ENCODE assay signal across 8 cellular contexts in the genomic region with DNA sequence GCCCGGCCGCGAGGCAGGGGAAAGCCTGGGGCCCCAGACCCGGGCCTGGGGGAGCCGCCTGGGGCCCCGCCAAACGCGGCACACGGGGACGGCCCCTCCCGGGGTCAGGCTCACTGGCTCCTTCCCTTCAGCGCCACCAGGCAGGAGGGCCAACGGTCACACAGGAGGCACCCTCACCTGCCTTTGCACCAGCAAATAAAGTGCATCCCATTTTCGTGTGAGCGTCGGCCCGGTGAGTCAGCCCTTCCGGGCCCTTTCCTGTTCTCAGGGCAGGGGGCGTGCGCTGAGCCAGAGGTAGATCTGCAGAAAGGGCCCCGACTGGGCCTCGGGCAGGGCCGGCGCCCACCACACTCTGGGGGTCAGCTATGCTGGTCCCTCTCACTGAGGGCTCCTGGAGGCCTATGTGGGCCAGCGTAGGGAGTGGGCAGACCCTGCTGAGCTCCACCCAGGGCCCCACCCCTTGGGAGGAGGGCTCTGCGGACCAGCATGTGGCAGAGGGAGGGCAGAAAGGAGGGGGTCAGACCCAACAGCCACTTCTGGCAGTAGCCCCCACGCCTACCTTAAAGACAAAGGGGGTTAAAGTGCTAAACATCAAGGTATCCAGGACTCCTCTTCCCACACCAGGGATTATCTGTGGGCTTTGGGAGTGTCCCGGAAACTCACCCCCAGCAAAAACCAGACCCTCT. TPM values are rescaled to one million over a fixed set of nuclear protein-coding genes. Genes with fewer than 3 reads are reported as not detected.
DNase-seq lines count a peak whose midpoint lies in the region; ATAC-seq, FAIRE-seq and TF ChIP-seq lines count a peak whose summit lies in the region.

No MANE protein-coding gene starts in this region.

- no peak for ATAC-seq in HG03139 (IDR thresholded peaks at IDR 0.05; ENCODE audit: unreplicated experiment)

- DNase-seq in GM12892 (ENCODE audit: insufficient read length) (peak; percentile 76), HL-60 (ENCODE audit: low read depth in 1 of 2, low spot score in 1 of 2) (peak; percentile 73 to 78), OCI-M1 (lab: John Stamatoyannopoulos, UW) (peak; percentile 76), fibroblast of pulmonary artery (ENCODE audit: low read depth) (peak; percentile 58), tibial nerve (ENCODE audit: low spot score in 2 of 2) (no peak)
- DNase-seq in activated T-helper 2 cell treated with anti-CD3 and anti-CD28 coated beads, Interferon-gamma antibody, Interleukin-2, Interleukin-4, amounts not matched to agents 10 μg/mL and 5 μg/mL and 100 μg/mL, durations not matched to agents 14 hours and 24 hours and 36 hours (ENCODE audit: low spot score) = peak; percentile 62

- intact Hi-C loops in activated T-helper 2 cell treated with anti-CD3 and anti-CD28 coated beads, Interferon-gamma antibody, Interleukin-2, Interleukin-4, amounts not matched to agents 10 μg/mL and 5 μg/mL and 100 μg/mL, durations not matched to agents 14 hours and 24 hours and 36 hours (cut with micrococcal nuclease) = loop anchor here (2.0 to 5.0 kb wide), 3 partner anchors 24 to 420 kb away; partner anchors contain the start of genes PRPF6, PTK6 and TCEA2

- 4 to 5% methylated on average over 26 to 27 of the region's 28 CpGs for WGBS in tibial nerve, 2 donors

- peaks cover 33% of the 10 kb centered on the region for H3K36me3 Mint-ChIP-seq in activated T-helper 2 cell treated with anti-CD3 and anti-CD28 coated beads, Interferon-gamma antibody, Interleukin-2, Interleukin-4, amounts not matched to agents 10 μg/mL and 5 μg/mL and 100 μg/mL, durations not matched to agents 14 hours and 24 hours and 36 hours (ENCODE audit: low read depth)
- no peaks in the 10 kb centered on the region for H3K36me3 Mint-ChIP-seq in nephron (ENCODE audit: low read depth)

- peaks cover 24% of the 10 kb centered on the region for H3K4me1 Mint-ChIP-seq in activated T-helper 2 cell treated with anti-CD3 and anti-CD28 coated beads, Interferon-gamma antibody, Interleukin-2, Interleukin-4, amounts not matched to agents 10 μg/mL and 5 μg/mL and 100 μg/mL, durations not matched to agents 14 hours and 24 hours and 36 hours (ENCODE audit: low read depth)
- peaks cover 18% of the 10 kb centered on the region for H3K4me1 Mint-ChIP-seq in nephron

- no peaks in the 10 kb centered on the region for H3K27me3 Mint-ChIP-seq in activated T-helper 2 cell treated with anti-CD3 and anti-CD28 coated beads, Interferon-gamma antibody, Interleukin-2, Interleukin-4, amounts not matched to agents 10 μg/mL and 5 μg/mL and 100 μg/mL, durations not matched to agents 14 hours and 24 hours and 36 hours (ENCODE audit: low read depth)
- H3K27me3 Mint-ChIP-seq in nephron (ENCODE audit: low read depth) = no peaks in the 10 kb centered on the region

- H3K27me3 ChIP-seq in HL-60 (ENCODE audit: insufficient read depth, poor library complexity, severe bottlenecking) (no peaks in the 10 kb centered on the region), tibial nerve (no peaks in the 10 kb centered on the region)

- peak overlapping the region; percentile 82 for H3K27ac Mint-ChIP-seq in activated T-helper 2 cell treated with anti-CD3 and anti-CD28 coated beads, Interferon-gamma antibody, Interleukin-2, Interleukin-4, amounts not matched to agents 10 μg/mL and 5 μg/mL and 100 μg/mL, durations not matched to agents 14 hours and 24 hours and 36 hours
- H3K27ac Mint-ChIP-seq in nephron = peak overlapping the region in 2 of 3 experiments; percentile 50 to 63

- TF ChIP-seq CTCF in HL-60 (IDR thresholded peaks at IDR 0.05; ENCODE audit: insufficient read depth, low read length) = no peak
- no peak for TF ChIP-seq CTCF in fibroblast of pulmonary artery (IDR thresholded peaks at IDR 0.05; ENCODE audit: low read length, missing control alignments)
- TF ChIP-seq CTCF in nephron (IDR thresholded peaks at IDR 0.05; ENCODE audit: unreplicated experiment in 3 of 3) = peak in 1 of 3 experiments; percentile 25
- TF ChIP-seq CTCF in tibial nerve (IDR thresholded peaks at IDR 0.05) = peak in 2 of 5 experiments; percentile 9 to 15

- no peak for FAIRE-seq in GM12892 (lab: Jason Lieb, UNC)

- H3K4me3 ChIP-seq in HL-60 (replicated peaks; ENCODE audit: insufficient read depth, low read length) (peak overlapping the region; percentile 44), fibroblast of pulmonary artery (replicated peaks; ENCODE audit: low read depth, low read length) (peak overlapping the region; percentile 55), tibial nerve (peak overlapping the region; percentile 44 to 97 (median 96))

- no peaks in the 10 kb centered on the region for H3K9me3 ChIP-seq in tibial nerve

- H3K4me3 Mint-ChIP-seq in activated T-helper 2 cell treated with anti-CD3 and anti-CD28 coated beads, Interferon-gamma antibody, Interleukin-2, Interleukin-4, amounts not matched to agents 10 μg/mL and 5 μg/mL and 100 μg/mL, durations not matched to agents 14 hours and 24 hours and 36 hours (ENCODE audit: low read depth) = peak overlapping the region; percentile 71
- H3K4me3 Mint-ChIP-seq in nephron = peak overlapping the region; percentile 85 to 89 (median 88)

- peaks cover 0 to 35% (median 0%) of the 10 kb centered on the region in 3 donors for H3K36me3 ChIP-seq in tibial nerve

- H3K9me3 Mint-ChIP-seq in activated T-helper 2 cell treated with anti-CD3 and anti-CD28 coated beads, Interferon-gamma antibody, Interleukin-2, Interleukin-4, amounts not matched to agents 10 μg/mL and 5 μg/mL and 100 μg/mL, durations not matched to agents 14 hours and 24 hours and 36 hours = no peaks in the 10 kb centered on the region
- H3K9me3 Mint-ChIP-seq in nephron = no peaks in the 10 kb centered on the region

- TF ChIP-seq POLR2A in GM12892 (IDR thresholded peaks at IDR 0.05; ENCODE audit: low read depth, low read length) (no peak), tibial nerve (IDR thresholded peaks at IDR 0.05) (peak in 1 of 2 donors; percentile 48)

- peaks cover 0 to 51% (median 36%) of the 10 kb centered on the region in 4 donors for H3K4me1 ChIP-seq in tibial nerve

- H3K27ac ChIP-seq in HL-60 (replicated peaks) (peak overlapping the region; percentile 70), tibial nerve (peak overlapping the region; percentile 34 to 97 (median 64))

- TF ChIP-seq EP300 in tibial nerve (IDR thresholded peaks at IDR 0.05) = peak in 1 of 2 donors; percentile 65

RNA-seq across cellular contexts. Expression of gene UCKL1, which starts 0.9 kb away (rescaled TPM):
- polyA plus RNA-seq in GM12892 (2012; ENCODE audit: missing spikeins) = 13.8 TPM
- 48.7 and 51.2 TPM in 2 replicates for total RNA-seq in activated T-helper 2 cell treated with anti-CD3 and anti-CD28 coated beads, Interferon-gamma antibody, Interleukin-2, Interleukin-4, amounts not matched to agents 10 μg/mL and 5 μg/mL and 100 μg/mL, durations not matched to agents 14 hours and 24 hours and 36 hours
- total RNA-seq in tibial nerve = 10 to 100 TPM; 31.2 to 96.0 (median 50.0) TPM

RNA-seq across cellular contexts. Expression of gene ZNF512B, which starts 12.6 kb away (rescaled TPM):
- polyA plus RNA-seq in GM12892 (2012; ENCODE audit: missing spikeins) = 6.9 TPM
- total RNA-seq in activated T-helper 2 cell treated with anti-CD3 and anti-CD28 coated beads, Interferon-gamma antibody, Interleukin-2, Interleukin-4, amounts not matched to agents 10 μg/mL and 5 μg/mL and 100 μg/mL, durations not matched to agents 14 hours and 24 hours and 36 hours = 26.2 and 27.0 TPM in 2 replicates
- total RNA-seq in tibial nerve = 10 to 100 TPM in 2 of 4 donors, 1 to 10 TPM in 2; 8.3 to 18.3 (median 11.7) TPM

RNA-seq across cellular contexts. Expression of gene SAMD10, which starts 22.3 kb away (rescaled TPM):
- 22.0 TPM for polyA plus RNA-seq in GM12892 (2012; ENCODE audit: missing spikeins)
- 23.4 and 25.3 TPM in 2 replicates for total RNA-seq in activated T-helper 2 cell treated with anti-CD3 and anti-CD28 coated beads, Interferon-gamma antibody, Interleukin-2, Interleukin-4, amounts not matched to agents 10 μg/mL and 5 μg/mL and 100 μg/mL, durations not matched to agents 14 hours and 24 hours and 36 hours
- 1 to 10 TPM; 1.3 to 5.1 (median 2.8) TPM for total RNA-seq in tibial nerve

RNA-seq across cellular contexts. Expression of gene PRPF6, which starts 23.8 kb away (rescaled TPM):
- polyA plus RNA-seq in GM12892 (2012; ENCODE audit: missing spikeins) = 45.8 TPM
- 68.9 and 70.3 TPM in 2 replicates for total RNA-seq in activated T-helper 2 cell treated with anti-CD3 and anti-CD28 coated beads, Interferon-gamma antibody, Interleukin-2, Interleukin-4, amounts not matched to agents 10 μg/mL and 5 μg/mL and 100 μg/mL, durations not matched to agents 14 hours and 24 hours and 36 hours
- 10 to 100 TPM; 70.5 to 77.0 (median 73.8) TPM for total RNA-seq in tibial nerve

Comparison
In these comparisons a context has a peak if more than half of its experiments do, and no peak if none do; other contexts are left out.
1. DNase-seq: peak in GM12892 (single experiment), HL-60 (2 of 2), OCI-M1 (single experiment), activated T-helper 2 cell treated with anti-CD3 and anti-CD28 coated beads, Interferon-gamma antibody, Interleukin-2, Interleukin-4, amounts not matched to agents 10 μg/mL and 5 μg/mL and 100 μg/mL, durations not matched to agents 14 hours and 24 hours and 36 hours (single experiment) and fibroblast of pulmonary artery (single experiment); none in tibial nerve (0 of 2).
2. H3K4me3 ChIP-seq: peak in every context shown above with its lines; median percentile 96 in tibial nerve; 55 in fibroblast of pulmonary artery; 44 in HL-60.